In the genomic region with DNA sequence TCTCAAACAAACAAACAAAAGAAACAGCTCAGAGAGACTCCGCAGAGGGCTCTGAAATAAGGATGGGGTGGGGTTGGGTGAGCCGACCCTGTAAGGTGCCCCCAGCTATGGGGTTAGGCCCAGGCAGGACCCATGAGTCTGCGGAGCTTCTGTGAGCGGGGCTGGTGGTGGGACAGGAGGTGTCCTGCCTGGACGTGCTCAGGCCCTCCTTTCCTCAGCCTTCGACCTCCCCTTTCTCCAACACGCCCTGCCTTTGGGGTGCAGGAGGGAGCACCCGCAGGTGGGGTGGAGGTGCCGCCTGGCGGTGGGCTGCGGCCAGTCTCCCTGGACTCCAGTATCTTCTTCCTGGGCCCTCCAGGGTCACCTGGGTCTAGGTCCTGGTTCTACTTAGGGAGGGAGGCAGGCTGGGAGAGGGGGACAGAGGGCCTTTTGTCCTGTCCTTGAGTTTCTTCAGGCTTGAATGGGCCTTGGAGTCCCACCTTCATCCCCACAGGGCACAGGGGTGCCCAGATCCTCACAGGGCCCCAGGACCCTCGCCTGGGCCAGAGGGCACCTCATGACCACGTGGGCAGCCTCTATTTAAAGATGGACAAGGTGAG, we compare ENCODE assay signal across 16 cellular contexts. TPM values are rescaled to one million over a fixed set of nuclear protein-coding genes. Genes with fewer than 3 reads are reported as not detected.
DNase-seq lines count a peak whose midpoint lies in the region; ATAC-seq and TF ChIP-seq lines count a peak whose summit lies in the region.
"Had no signal": no experiment of that assay in that cellular context is flagged by ENCODE, and none has a peak within 500 bp of the region (broad histone marks: within the 10 kb centered on the region; RNA-seq: fewer than 3 reads in every experiment).

No MANE protein-coding gene starts in this region.

- intact Hi-C loops in right cardiac atrium (cut with DNase I), result no loop called here

- no peak overlapping the region for H3K9ac ChIP-seq in rectal smooth muscle tissue (ENCODE audit: low read length)
- H3K9ac ChIP-seq: GM23248 had no signal

- H3K36me3 ChIP-seq in ACC112 (ENCODE audit: insufficient read depth, low read length) (no peaks in the 10 kb centered on the region), rectal smooth muscle tissue (ENCODE audit: control insufficient read depth, insufficient read depth, low read length) (peaks cover 4% of the 10 kb centered on the region)

- no peak overlapping the region for H2AFZ ChIP-seq in ACC112 (ENCODE audit: low read length, unreplicated experiment)
- H2AFZ ChIP-seq: GM23248 had no signal

- ATAC-seq in right cardiac atrium (no peak), GM21737 (IDR thresholded peaks at IDR 0.05; ENCODE audit: unreplicated experiment) (no peak)
- ATAC-seq: naive thymus-derived CD4-positive, alpha-beta T cell had no signal

- DNase-seq in RWPE1 (ENCODE audit: low spot score), result no peak
- peak; percentile 11 to 52 (median 46) for DNase-seq in right cardiac atrium
- DNase-seq in erythroblast (lab: John Stamatoyannopoulos, UW), result no peak
- no peak for DNase-seq in medulla oblongata (ENCODE audit: extremely low spot score)
- DNase-seq in glomerular visceral epithelial cell (ENCODE audit: extremely low spot score), result no peak
- DNase-seq: activated CD4-positive, alpha-beta T cell treated with anti-CD3 and anti-CD28 coated beads, Interleukin-2, amount 50 U/mL, for 48 hours; AML-193; GM23248; immature natural killer cell; MV-4-11; NCI-H226 had no signal

- POLR2A ChIA-PET in RWPE1 (lab: Yijun Ruan, JAX; ENCODE audit: low non-redundant PET), result no interaction called here

- TF ChIP-seq CTCF in RWPE1 (conservative IDR thresholded peaks at IDR 0.05; ENCODE audit: low read depth), result no peak

- H3K4me1 ChIP-seq in ACC112 (ENCODE audit: control insufficient read depth, insufficient read depth, low read length, unreplicated experiment) (peaks cover 36% of the 10 kb centered on the region), right cardiac atrium (ENCODE audit: control insufficient read depth, insufficient read depth, low read length) (peaks cover 7% of the 10 kb centered on the region), rectal smooth muscle tissue (ENCODE audit: control insufficient read depth, insufficient read depth, low read length) (peaks cover 15% of the 10 kb centered on the region)

- H3K9me3 ChIP-seq in right cardiac atrium (ENCODE audit: control insufficient read depth, low read length), result no peaks in the 10 kb centered on the region

- H3K4me3 ChIP-seq in ACC112 (ENCODE audit: low read depth, low read length) (no peak overlapping the region), right cardiac atrium (ENCODE audit: low read length) (no peak overlapping the region), rectal smooth muscle tissue (ENCODE audit: low read length) (no peak overlapping the region)
- H3K4me3 ChIP-seq: GM23248 had no signal

- no peak for TF ChIP-seq POLR2A in erythroblast (IDR thresholded peaks at IDR 0.05; ENCODE audit: low read length)

- no peaks in the 10 kb centered on the region for H3K27me3 ChIP-seq in ACC112 (ENCODE audit: insufficient read depth, low read length)
- no peaks in the 10 kb centered on the region for H3K27me3 ChIP-seq in right cardiac atrium (ENCODE audit: control insufficient read depth, insufficient read depth)
- peaks cover 4% of the 10 kb centered on the region for H3K27me3 ChIP-seq in rectal smooth muscle tissue (ENCODE audit: control insufficient read depth, insufficient read depth, low read length)

- H3K27ac ChIP-seq in ACC112 (ENCODE audit: low read depth, low read length), result peak overlapping the region; percentile 10; the same call in 1 of the 2 replicates
- peak overlapping the region; percentile 100 for H3K27ac ChIP-seq in RWPE1
- H3K27ac ChIP-seq in right cardiac atrium (ENCODE audit: low read length), result peak overlapping the region; percentile 50
- H3K27ac ChIP-seq in rectal smooth muscle tissue (ENCODE audit: low read depth, low read length), result peak overlapping the region; percentile 22
- H3K27ac ChIP-seq: GM23248 had no signal

- WGBS in right cardiac atrium, result 88% methylated on average over 13 of the region's 13 CpGs

- CTCF ChIA-PET in RWPE1 (lab: Yijun Ruan, JAX), result interaction anchor here (0.7 kb wide), 1 partner anchor 119 kb away, joined by 4 read pairs; no protein-coding TSS in a partner anchor

- H3K79me2 ChIP-seq in ACC112 (ENCODE audit: control insufficient read depth, insufficient read depth, low read length, unreplicated experiment), result no peaks in the 10 kb centered on the region

RNA-seq across cellular contexts. Expression of gene PRR33, which starts 12.3 kb away (rescaled TPM):
- total RNA-seq in right cardiac atrium, result under 1 TPM; 0.11 to 0.82 (median 0.24) TPM
- 0.81 TPM for polyA plus RNA-seq in right cardiac atrium
- total RNA-seq: GM23248; T-helper 2 cell treated with Interferon-gamma antibody and Interleukin-4, amounts not matched to agents 100 ng/mL and 5 ng/mL, for 36 hours had no signal
- polyA plus RNA-seq: GM23248 had no signal

RNA-seq across cellular contexts. Expression of gene LSP1, which starts 26.6 kb away (rescaled TPM):
- 10 to 100 TPM in 3 of 4 donors, 1 to 10 TPM in 1; 7.6 to 18.3 (median 14.8) TPM for total RNA-seq in right cardiac atrium
- 11.7 TPM for polyA plus RNA-seq in right cardiac atrium
- total RNA-seq: GM23248 had no signal

RNA-seq across cellular contexts. Expression of gene TNNT3, which starts 40.1 kb away (rescaled TPM):
- total RNA-seq in right cardiac atrium, result 10 to 100 TPM in 3 of 4 donors, 1 to 10 TPM in 1; 9.0 to 58.7 (median 34.1) TPM
- polyA plus RNA-seq in right cardiac atrium, result 63.1 TPM
- total RNA-seq: GM23248 had no signal
- polyA plus RNA-seq: GM23248, immature natural killer cell had no signal

RNA-seq across cellular contexts. Expression of gene TNNI2, which starts 40.7 kb away (rescaled TPM):
- total RNA-seq in right cardiac atrium, result not detected
- not detected for polyA plus RNA-seq in right cardiac atrium
- total RNA-seq: GM23248 had no signal
- polyA plus RNA-seq: GM23248 had no signal

RNA-seq across cellular contexts. Expression of gene SYT8, which starts 44.7 kb away (rescaled TPM):
- total RNA-seq in right cardiac atrium, result not detected
- not detected for polyA plus RNA-seq in right cardiac atrium
- total RNA-seq: GM23248; naive thymus-derived CD4-positive, alpha-beta T cell; T-helper 2 cell treated with Interferon-gamma antibody and Interleukin-4, amounts not matched to agents 100 ng/mL and 5 ng/mL, for 36 hours had no signal
- polyA plus RNA-seq: GM23248; immature natural killer cell; naive thymus-derived CD4-positive, alpha-beta T cell had no signal

Comparison
In these comparisons a context has a peak if more than half of its experiments do, and no peak if none do; other contexts are left out.
1. H3K27ac ChIP-seq: peak in every context shown above with its lines; median percentile 100 in RWPE1; 50 in right cardiac atrium; 22 in rectal smooth muscle tissue; 10 in ACC112.
2. DNase-seq: peak in right cardiac atrium (3 of 3); none in RWPE1 (single experiment), erythroblast (0 of 2), medulla oblongata (single experiment) and glomerular visceral epithelial cell (single experiment).